1 cellular context compared by ENCODE assay signal in the genomic region with DNA sequence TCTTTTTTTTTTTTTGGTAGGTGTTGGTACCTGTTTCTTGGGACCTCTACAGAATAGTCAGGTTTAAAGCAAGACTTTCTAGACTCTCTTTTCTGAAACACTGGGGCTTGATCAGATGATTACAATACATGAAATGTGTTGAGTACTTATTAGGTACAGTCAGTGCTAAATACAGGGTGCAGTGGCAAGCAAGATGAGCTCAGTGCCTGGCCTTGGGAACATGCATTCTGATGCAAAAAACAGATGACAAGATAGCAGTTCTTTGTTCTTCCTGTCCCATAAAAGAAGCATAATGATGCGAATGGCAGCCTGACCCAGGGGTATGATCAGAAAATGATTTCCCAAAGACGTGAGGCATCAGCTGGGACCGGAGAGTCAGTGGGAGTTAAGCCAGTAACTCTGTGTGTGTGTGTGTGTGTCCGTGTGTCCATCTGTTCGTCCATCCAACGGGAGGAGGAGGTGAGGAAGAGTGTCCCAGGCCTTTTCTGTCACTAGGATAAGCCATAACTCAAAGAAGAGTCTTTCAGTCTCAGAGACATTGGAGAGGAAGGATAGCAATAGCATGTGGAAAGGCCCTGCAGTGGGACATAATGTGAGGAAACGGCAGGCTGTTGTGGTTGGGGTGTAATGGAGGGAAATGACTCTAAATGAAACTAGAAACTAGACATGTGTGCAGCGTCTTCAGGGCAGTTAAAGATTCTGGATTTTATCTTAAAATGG.
TF ChIP-seq lines count a peak whose summit lies in the region.

No MANE protein-coding gene starts in this region.

TF ChIP-seq in GM12878, 131 proteins besides CTCF, POLR2A, EP300 and RAD21 (continued from another document):
- TF ChIP-seq, protein P1, sequence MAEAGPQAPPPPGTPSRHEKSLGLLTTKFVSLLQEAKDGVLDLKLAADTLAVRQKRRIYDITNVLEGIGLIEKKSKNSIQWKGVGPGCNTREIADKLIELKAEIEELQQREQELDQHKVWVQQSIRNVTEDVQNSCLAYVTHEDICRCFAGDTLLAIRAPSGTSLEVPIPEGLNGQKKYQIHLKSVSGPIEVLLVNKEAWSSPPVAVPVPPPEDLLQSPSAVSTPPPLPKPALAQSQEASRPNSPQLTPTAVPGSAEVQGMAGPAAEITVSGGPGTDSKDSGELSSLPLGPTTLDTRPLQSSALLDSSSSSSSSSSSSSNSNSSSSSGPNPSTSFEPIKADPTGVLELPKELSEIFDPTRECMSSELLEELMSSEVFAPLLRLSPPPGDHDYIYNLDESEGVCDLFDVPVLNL (IDR thresholded peaks at IDR 0.05; ENCODE audit: low read depth, low read length): no peak
- TF ChIP-seq TCF3 (IDR thresholded peaks at IDR 0.05; ENCODE audit: borderline replicate concordance, insufficient read depth, low read depth, low read length) (0 out of 2 replicates have a peak, but pooled peaks have one; percentile 59), TBL1XR1 (IDR thresholded peaks at IDR 0.05; ENCODE audit: low read depth, low read length) (no peak), CREM (IDR thresholded peaks at IDR 0.05; ENCODE audit: low read depth) (peak; percentile 84), HCFC1 (IDR thresholded peaks at IDR 0.05; ENCODE audit: low read length) (no peak), KLF5 (IDR thresholded peaks at IDR 0.05; ENCODE audit: partially characterized antibody) (no peak), RBBP5 (conservative IDR thresholded peaks at IDR 0.05) (no peak), SIX5 (IDR thresholded peaks at IDR 0.05; ENCODE audit: low read depth, low read length, severe bottlenecking) (no peak), STAT3 (IDR thresholded peaks at IDR 0.05; ENCODE audit: low read depth, low read length) (no peak), RUNX3 (IDR thresholded peaks at IDR 0.05; ENCODE audit: low read length) (peak; percentile 98), SMAD5 (IDR thresholded peaks at IDR 0.05; ENCODE audit: low read depth) (no peak), NR2C2 (IDR thresholded peaks at IDR 0.05; ENCODE audit: borderline replicate concordance, control insufficient read depth, insufficient read length, low read depth) (no peak), CBFB (IDR thresholded peaks at IDR 0.05; ENCODE audit: low read depth) (peak; percentile 82; the same call in 1 of the 2 replicates), NFXL1 (IDR thresholded peaks at IDR 0.05; ENCODE audit: borderline replicate concordance) (no peak), FOS (IDR thresholded peaks at IDR 0.05; ENCODE audit: borderline replicate concordance, extremely low read depth, insufficient read length) (no peak), ZBED1 (IDR thresholded peaks at IDR 0.05; ENCODE audit: borderline replicate concordance) (peak; percentile 78; the same call in 1 of the 2 replicates), LARP7 (IDR thresholded peaks at IDR 0.05) (no peak)
- TF ChIP-seq, protein P2, sequence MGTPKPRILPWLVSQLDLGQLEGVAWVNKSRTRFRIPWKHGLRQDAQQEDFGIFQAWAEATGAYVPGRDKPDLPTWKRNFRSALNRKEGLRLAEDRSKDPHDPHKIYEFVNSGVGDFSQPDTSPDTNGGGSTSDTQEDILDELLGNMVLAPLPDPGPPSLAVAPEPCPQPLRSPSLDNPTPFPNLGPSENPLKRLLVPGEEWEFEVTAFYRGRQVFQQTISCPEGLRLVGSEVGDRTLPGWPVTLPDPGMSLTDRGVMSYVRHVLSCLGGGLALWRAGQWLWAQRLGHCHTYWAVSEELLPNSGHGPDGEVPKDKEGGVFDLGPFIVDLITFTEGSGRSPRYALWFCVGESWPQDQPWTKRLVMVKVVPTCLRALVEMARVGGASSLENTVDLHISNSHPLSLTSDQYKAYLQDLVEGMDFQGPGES (IDR thresholded peaks at IDR 0.05): no peak
- TF ChIP-seq, protein P3, sequence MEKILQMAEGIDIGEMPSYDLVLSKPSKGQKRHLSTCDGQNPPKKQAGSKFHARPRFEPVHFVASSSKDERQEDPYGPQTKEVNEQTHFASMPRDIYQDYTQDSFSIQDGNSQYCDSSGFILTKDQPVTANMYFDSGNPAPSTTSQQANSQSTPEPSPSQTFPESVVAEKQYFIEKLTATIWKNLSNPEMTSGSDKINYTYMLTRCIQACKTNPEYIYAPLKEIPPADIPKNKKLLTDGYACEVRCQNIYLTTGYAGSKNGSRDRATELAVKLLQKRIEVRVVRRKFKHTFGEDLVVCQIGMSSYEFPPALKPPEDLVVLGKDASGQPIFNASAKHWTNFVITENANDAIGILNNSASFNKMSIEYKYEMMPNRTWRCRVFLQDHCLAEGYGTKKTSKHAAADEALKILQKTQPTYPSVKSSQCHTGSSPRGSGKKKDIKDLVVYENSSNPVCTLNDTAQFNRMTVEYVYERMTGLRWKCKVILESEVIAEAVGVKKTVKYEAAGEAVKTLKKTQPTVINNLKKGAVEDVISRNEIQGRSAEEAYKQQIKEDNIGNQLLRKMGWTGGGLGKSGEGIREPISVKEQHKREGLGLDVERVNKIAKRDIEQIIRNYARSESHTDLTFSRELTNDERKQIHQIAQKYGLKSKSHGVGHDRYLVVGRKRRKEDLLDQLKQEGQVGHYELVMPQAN (conservative IDR thresholded peaks at IDR 0.05): no peak
- TF ChIP-seq, protein P4, sequence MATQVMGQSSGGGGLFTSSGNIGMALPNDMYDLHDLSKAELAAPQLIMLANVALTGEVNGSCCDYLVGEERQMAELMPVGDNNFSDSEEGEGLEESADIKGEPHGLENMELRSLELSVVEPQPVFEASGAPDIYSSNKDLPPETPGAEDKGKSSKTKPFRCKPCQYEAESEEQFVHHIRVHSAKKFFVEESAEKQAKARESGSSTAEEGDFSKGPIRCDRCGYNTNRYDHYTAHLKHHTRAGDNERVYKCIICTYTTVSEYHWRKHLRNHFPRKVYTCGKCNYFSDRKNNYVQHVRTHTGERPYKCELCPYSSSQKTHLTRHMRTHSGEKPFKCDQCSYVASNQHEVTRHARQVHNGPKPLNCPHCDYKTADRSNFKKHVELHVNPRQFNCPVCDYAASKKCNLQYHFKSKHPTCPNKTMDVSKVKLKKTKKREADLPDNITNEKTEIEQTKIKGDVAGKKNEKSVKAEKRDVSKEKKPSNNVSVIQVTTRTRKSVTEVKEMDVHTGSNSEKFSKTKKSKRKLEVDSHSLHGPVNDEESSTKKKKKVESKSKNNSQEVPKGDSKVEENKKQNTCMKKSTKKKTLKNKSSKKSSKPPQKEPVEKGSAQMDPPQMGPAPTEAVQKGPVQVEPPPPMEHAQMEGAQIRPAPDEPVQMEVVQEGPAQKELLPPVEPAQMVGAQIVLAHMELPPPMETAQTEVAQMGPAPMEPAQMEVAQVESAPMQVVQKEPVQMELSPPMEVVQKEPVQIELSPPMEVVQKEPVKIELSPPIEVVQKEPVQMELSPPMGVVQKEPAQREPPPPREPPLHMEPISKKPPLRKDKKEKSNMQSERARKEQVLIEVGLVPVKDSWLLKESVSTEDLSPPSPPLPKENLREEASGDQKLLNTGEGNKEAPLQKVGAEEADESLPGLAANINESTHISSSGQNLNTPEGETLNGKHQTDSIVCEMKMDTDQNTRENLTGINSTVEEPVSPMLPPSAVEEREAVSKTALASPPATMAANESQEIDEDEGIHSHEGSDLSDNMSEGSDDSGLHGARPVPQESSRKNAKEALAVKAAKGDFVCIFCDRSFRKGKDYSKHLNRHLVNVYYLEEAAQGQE (IDR thresholded peaks at IDR 0.05; ENCODE audit: low read depth, low read length): no peak
